ENCODE assay signal across 33 cellular contexts in genomic region chr3:191166366-191166765, GRCh38. TPM values are rescaled to one million over a fixed set of nuclear protein-coding genes. Genes with fewer than 3 reads are reported as not detected.
"Had no signal": no experiment of that assay in that cellular context is flagged by ENCODE, and none has a peak within 500 bp of the region (broad histone marks: within the 10 kb centered on the region; RNA-seq: fewer than 3 reads in every experiment).

No MANE protein-coding gene starts in this region.

- H3K79me2 ChIP-seq: parathyroid adenoma had no signal

- H3K27me3 ChIP-seq: neural progenitor cell, ovary, spleen, suprapubic skin, testis, tibial artery, transverse colon, upper lobe of right lung, vagina had no signal

- H3K4me1 Mint-ChIP-seq: naive thymus-derived CD4-positive, alpha-beta T cell; natural killer cell; nephron; neural progenitor cell; stimulated activated memory B cell treated with anti-CD40 and anti-IgM and Interleukin-4, amounts not matched to agents 10 μg/mL and 1 μg/mL and 100 μg/mL, for 72 hours; stimulated activated naive CD8-positive, alpha-beta T cell treated with anti-CD3 and anti-CD28 coated beads, Interleukin-15, amount 100 ng/mL, for 72 hours had no signal

- H3K4me1 ChIP-seq: neural progenitor cell, parathyroid adenoma, psoas muscle, spleen, suprapubic skin, testis, tibial artery, transverse colon, upper lobe of right lung, vagina had no signal

- H3K27me3 Mint-ChIP-seq: naive thymus-derived CD4-positive, alpha-beta T cell; progenitor cell of endocrine pancreas; stimulated activated memory B cell treated with anti-CD40 and anti-IgM and Interleukin-4, amounts not matched to agents 10 μg/mL and 1 μg/mL and 100 μg/mL, for 72 hours; stimulated activated naive CD8-positive, alpha-beta T cell treated with anti-CD3 and anti-CD28 coated beads, Interleukin-15, amount 100 ng/mL, for 72 hours; type B pancreatic cell had no signal

- DNase-seq: naive thymus-derived CD4-positive, alpha-beta T cell; natural killer cell; occipital lobe; ovary; posterior cingulate gyrus; psoas muscle; right cardiac atrium; spleen; stimulated activated CD4-positive, alpha-beta T cell treated with anti-CD3 and anti-CD28 coated beads, Interleukin-12 subunit alpha, Interleukin-12 subunit beta, amount 100 ng/mL, for 4 hours; stimulated activated CD4-positive, alpha-beta T cell treated with anti-CD3 and anti-CD28 coated beads, Interleukin-1b, Interleukin-23, amount 100 ng/mL, for 48 hours; stimulated activated CD4-positive, alpha-beta T cell treated with anti-CD3 and anti-CD28 coated beads, Interleukin-4, amount 100 ng/mL, for 1 hour; stimulated activated CD4-positive, alpha-beta T cell treated with anti-CD3 and anti-CD28 coated beads, Interleukin-4, amount 100 ng/mL, for 4 hours; stimulated activated CD8-positive, alpha-beta memory T cell treated with anti-CD3 and anti-CD28 coated beads, Interleukin-4, amount 100 ng/mL, for 48 hours; stimulated activated naive CD4-positive, alpha-beta T cell; stimulated activated naive CD8-positive, alpha-beta T cell treated with anti-CD3 and anti-CD28 coated beads, Interleukin-15, amount 100 ng/mL, for 72 hours; stimulated activated naive CD8-positive, alpha-beta T cell treated with anti-CD3 and anti-CD28 coated beads, Interleukin-15, Interleukin-2, amounts not matched to agents 100 U/mL and 50 U/mL, for 24 hours; substantia nigra; testis; tibial artery; transverse colon; upper lobe of right lung had no signal

- H3K9me3 Mint-ChIP-seq: neural progenitor cell had no signal

- H3K36me3 Mint-ChIP-seq: naive thymus-derived CD4-positive, alpha-beta T cell; natural killer cell; neural progenitor cell; type B pancreatic cell had no signal

- H2AFZ ChIP-seq: neural progenitor cell, parathyroid adenoma had no signal

- H3K9ac ChIP-seq: neural progenitor cell, parathyroid adenoma had no signal

- H3K36me3 ChIP-seq: neural progenitor cell, ovary, spleen, suprapubic skin, tibial artery, transverse colon, upper lobe of right lung, vagina had no signal

- H3K4me3 ChIP-seq: neural progenitor cell, ovary, psoas muscle, skin epidermis, smooth muscle cell, spleen, suprapubic skin, testis, tibial artery, transverse colon, upper lobe of right lung, vagina had no signal

- H3K27ac ChIP-seq: neural progenitor cell, ovary, parathyroid adenoma, psoas muscle, skin epidermis, spleen, suprapubic skin, testis, tibial artery, transverse colon, upper lobe of right lung, vagina had no signal

- ATAC-seq: naive thymus-derived CD4-positive, alpha-beta T cell; natural killer cell; psoas muscle; right cardiac atrium; sciatic nerve; stimulated activated memory B cell treated with anti-CD40 and anti-IgM and Interleukin-4, amounts not matched to agents 10 μg/mL and 1 μg/mL and 100 μg/mL, for 72 hours; stimulated activated naive CD8-positive, alpha-beta T cell treated with anti-CD3 and anti-CD28 coated beads, Interleukin-15, amount 100 ng/mL, for 72 hours; stimulated activated naive CD8-positive, alpha-beta T cell treated with anti-CD3 and anti-CD28 coated beads, Interleukin-15, Interleukin-2, amounts not matched to agents 100 U/mL and 50 U/mL, for 24 hours; upper lobe of right lung had no signal

- H3K27ac Mint-ChIP-seq: naive thymus-derived CD4-positive, alpha-beta T cell; natural killer cell; nephron; neural progenitor cell; progenitor cell of endocrine pancreas; stimulated activated memory B cell treated with anti-CD40 and anti-IgM and Interleukin-4, amounts not matched to agents 10 μg/mL and 1 μg/mL and 100 μg/mL, for 72 hours; stimulated activated naive CD8-positive, alpha-beta T cell treated with anti-CD3 and anti-CD28 coated beads, Interleukin-15, amount 100 ng/mL, for 72 hours; type B pancreatic cell had no signal

- H3K4me2 ChIP-seq: neural progenitor cell, smooth muscle cell had no signal

- H3K9me3 ChIP-seq: ovary, psoas muscle, suprapubic skin, testis, tibial artery, transverse colon, upper lobe of right lung, vagina had no signal

- H3K4me3 Mint-ChIP-seq: naive thymus-derived CD4-positive, alpha-beta T cell; natural killer cell; nephron; neural progenitor cell; stimulated activated memory B cell treated with anti-CD40 and anti-IgM and Interleukin-4, amounts not matched to agents 10 μg/mL and 1 μg/mL and 100 μg/mL, for 72 hours; stimulated activated naive CD8-positive, alpha-beta T cell treated with anti-CD3 and anti-CD28 coated beads, Interleukin-15, amount 100 ng/mL, for 72 hours; type B pancreatic cell had no signal

RNA-seq across cellular contexts. Expression of gene OSTN, which starts 32.7 kb away (rescaled TPM):
- total RNA-seq: naive thymus-derived CD4-positive, alpha-beta T cell; natural killer cell; renal cortical epithelial cell; spleen; testis; upper lobe of right lung; vagina had no signal
- polyA plus RNA-seq: naive thymus-derived CD4-positive, alpha-beta T cell had no signal
